In the genomic region with DNA sequence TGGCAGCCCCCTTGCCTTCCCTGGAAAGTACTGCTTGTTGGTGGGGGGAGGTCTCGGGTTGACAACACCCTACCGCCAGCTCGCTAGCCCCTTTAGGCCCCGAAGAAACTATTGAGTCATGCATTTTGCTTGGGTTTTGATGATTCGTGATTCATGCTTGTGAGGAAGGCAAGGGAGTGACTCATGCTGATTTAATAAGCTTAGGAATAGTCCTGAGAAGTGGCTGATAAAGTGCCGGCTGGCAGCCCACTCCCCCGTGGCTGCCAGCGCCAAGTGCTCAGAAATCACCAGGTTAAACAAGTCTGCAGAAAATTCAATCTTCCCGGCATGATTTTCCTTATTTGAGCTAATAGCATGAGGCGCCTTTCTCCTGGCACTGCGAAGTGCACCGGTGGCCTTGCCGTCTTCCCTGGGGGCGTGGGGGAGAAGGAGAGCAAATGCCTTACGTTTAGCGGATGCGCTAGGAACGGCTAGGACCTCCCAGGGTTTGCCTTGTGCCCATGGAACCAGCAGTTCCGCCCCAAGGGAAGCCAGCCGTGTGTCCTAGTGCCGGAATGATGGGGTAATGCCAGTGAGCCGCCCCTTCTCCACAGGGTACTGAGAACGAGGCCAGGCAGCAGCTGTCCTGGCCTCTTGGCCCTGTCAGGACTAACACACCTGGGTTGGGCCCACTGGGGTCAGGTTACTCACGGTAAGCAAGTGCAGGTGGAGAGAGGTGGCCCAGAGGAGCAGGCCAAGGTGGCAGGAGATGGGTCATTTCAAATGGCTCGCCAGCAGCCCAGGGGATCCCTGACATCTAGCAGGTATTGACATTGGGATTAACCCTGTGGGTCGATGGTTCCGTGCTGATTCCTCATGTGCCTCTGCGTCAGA, we compare ENCODE assay signal across 1 cellular context.
TF ChIP-seq lines count a peak whose summit lies in the region.

No MANE protein-coding gene starts in this region.

TF ChIP-seq in HEK293, 187 proteins besides CTCF, POLR2A, EP300 and RAD21 (continued from another document):
- TF ChIP-seq, protein P1, sequence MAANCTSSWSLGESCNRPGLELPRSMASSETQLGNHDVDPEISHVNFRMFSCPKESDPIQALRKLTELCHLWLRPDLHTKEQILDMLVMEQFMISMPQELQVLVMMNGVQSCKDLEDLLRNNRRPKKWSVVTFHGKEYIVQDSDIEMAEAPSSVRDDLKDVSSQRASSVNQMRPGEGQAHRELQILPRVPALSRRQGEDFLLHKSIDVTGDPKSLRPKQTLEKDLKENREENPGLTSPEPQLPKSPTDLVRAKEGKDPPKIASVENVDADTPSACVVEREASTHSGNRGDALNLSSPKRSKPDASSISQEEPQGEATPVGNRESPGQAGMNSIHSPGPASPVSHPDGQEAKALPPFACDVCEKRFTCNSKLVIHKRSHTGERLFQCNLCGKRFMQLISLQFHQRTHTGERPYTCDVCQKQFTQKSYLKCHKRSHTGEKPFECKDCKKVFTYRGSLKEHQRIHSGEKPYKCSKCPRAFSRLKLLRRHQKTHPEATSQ (tag by site-specific recombination; IDR thresholded peaks at IDR 0.05) = no peak
- TF ChIP-seq, protein P2, sequence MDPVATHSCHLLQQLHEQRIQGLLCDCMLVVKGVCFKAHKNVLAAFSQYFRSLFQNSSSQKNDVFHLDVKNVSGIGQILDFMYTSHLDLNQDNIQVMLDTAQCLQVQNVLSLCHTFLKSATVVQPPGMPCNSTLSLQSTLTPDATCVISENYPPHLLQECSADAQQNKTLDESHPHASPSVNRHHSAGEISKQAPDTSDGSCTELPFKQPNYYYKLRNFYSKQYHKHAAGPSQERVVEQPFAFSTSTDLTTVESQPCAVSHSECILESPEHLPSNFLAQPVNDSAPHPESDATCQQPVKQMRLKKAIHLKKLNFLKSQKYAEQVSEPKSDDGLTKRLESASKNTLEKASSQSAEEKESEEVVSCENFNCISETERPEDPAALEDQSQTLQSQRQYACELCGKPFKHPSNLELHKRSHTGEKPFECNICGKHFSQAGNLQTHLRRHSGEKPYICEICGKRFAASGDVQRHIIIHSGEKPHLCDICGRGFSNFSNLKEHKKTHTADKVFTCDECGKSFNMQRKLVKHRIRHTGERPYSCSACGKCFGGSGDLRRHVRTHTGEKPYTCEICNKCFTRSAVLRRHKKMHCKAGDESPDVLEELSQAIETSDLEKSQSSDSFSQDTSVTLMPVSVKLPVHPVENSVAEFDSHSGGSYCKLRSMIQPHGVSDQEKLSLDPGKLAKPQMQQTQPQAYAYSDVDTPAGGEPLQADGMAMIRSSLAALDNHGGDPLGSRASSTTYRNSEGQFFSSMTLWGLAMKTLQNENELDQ (tag by site-specific recombination; IDR thresholded peaks at IDR 0.05; ENCODE audit: low read depth) = no peak
- TF ChIP-seq ZNF391 (tag by site-specific recombination; IDR thresholded peaks at IDR 0.05; ENCODE audit: borderline replicate concordance, low read depth) = no peak
- peak; percentile 76 for TF ChIP-seq ZNF184 (tag by site-specific recombination; IDR thresholded peaks at IDR 0.05)
